Comparison of ENCODE assay signal across 8 cellular contexts in genomic region chr6:106630366-106630765, GRCh38. TPM values are rescaled to one million over a fixed set of nuclear protein-coding genes. Genes with fewer than 3 reads are reported as not detected.
DNase-seq lines count a peak whose midpoint lies in the region; ATAC-seq, FAIRE-seq and TF ChIP-seq lines count a peak whose summit lies in the region.

No MANE protein-coding gene starts in this region.

- DNase-seq in BE2C = no peak
- DNase-seq in HFFc6 = no peak
- peak; percentile 23 to 32 (median 24) for DNase-seq in K562 (ENCODE audit: extremely low read depth in 1 of 4, low spot score in 3 of 4)
- no peak for DNase-seq in RWPE1 (ENCODE audit: low spot score)
- DNase-seq in H54 (ENCODE audit: insufficient read length, low spot score) = no peak

- POLR2A ChIA-PET in K562 (lab: Yijun Ruan, JAX) = interaction anchor here (0.9 to 1.1 kb wide), 2 partner anchors 13 to 83 kb away, joined by 3 read pairs; no protein-coding TSS in a partner anchor
- POLR2A ChIA-PET in RWPE1 (lab: Yijun Ruan, JAX; ENCODE audit: low non-redundant PET) = interaction anchor here (0.6 kb wide), 1 partner anchor 318 kb away, joined by 3 read pairs; no protein-coding TSS in a partner anchor

- peak overlapping the region in 1 of 2 experiments; percentile 86; a peak in 2 of 4 replicates for H3K9ac ChIP-seq in K562 (ENCODE audit: insufficient read depth in 1 of 2, low read depth in 2 of 2, low read length in 2 of 2)
- peak overlapping the region; percentile 91 for H3K9ac ChIP-seq in muscle layer of colon (ENCODE audit: low read length)

- H3K4me3 ChIP-seq in BE2C (ENCODE audit: low read depth, low read length) (peak overlapping the region; percentile 93), K562 (peak overlapping the region; percentile 79), muscle layer of colon (ENCODE audit: low read depth in 1 of 2, low read length in 2 of 2) (peak overlapping the region; percentile 98 to 99)

- peak overlapping the region; percentile 96 for H3K4me2 ChIP-seq in K562 (ENCODE audit: insufficient read depth, low read length)

- H3K27me3 Mint-ChIP-seq in HFFc6 (ENCODE audit: insufficient read depth) = no peaks in the 10 kb centered on the region

- no peaks in the 10 kb centered on the region for H3K9me3 Mint-ChIP-seq in HFFc6

- peak overlapping the region; percentile 95 for H3K4me3 Mint-ChIP-seq in HFFc6

- CTCF ChIA-PET in K562 (lab: Yijun Ruan, JAX; ENCODE audit: low intra/inter-chr PET ratio) = no interaction called here
- CTCF ChIA-PET in RWPE1 (lab: Yijun Ruan, JAX) = interaction anchor here (0.6 kb wide), 1 partner anchor 296 kb away, joined by 6 read pairs; no protein-coding TSS in a partner anchor

- BruUV-seq in K562 (replicated peaks; lab: Mats Ljungman, UMichigan) = TSS peak; percentile 56

- H3K9me3 ChIP-seq in BE2C (no peaks in the 10 kb centered on the region), K562 (replicated peaks; ENCODE audit: control insufficient read depth, insufficient read depth, low read depth, low read length) (no peaks in the 10 kb centered on the region), muscle layer of colon (ENCODE audit: low read length) (no peaks in the 10 kb centered on the region)

- no peak for TF ChIP-seq RAD21 in K562 (CRISPR knock-in tag; conservative IDR thresholded peaks at IDR 0.05 in 1 of 2, IDR thresholded peaks at IDR 0.05 in 1 of 2)

- peaks cover 73% of the 10 kb centered on the region for H3K79me2 ChIP-seq in K562 (ENCODE audit: control insufficient read depth, insufficient read depth, low read length)

- H3K4me1 Mint-ChIP-seq in HFFc6 (ENCODE audit: low read depth) = peaks cover 38% of the 10 kb centered on the region

- no peak for TF ChIP-seq POLR2A in K562 (conservative IDR thresholded peaks at IDR 0.05)
- TF ChIP-seq POLR2A in H54 (IDR thresholded peaks at IDR 0.05; ENCODE audit: low read depth, low read length) = no peak

- H3K9me1 ChIP-seq in K562 (ENCODE audit: control insufficient read depth, insufficient read depth, low read length) = no peaks in the 10 kb centered on the region

- H3K27me3 ChIP-seq in BE2C = no peaks in the 10 kb centered on the region
- H3K27me3 ChIP-seq in K562 (ENCODE audit: control insufficient read depth in 2 of 2, insufficient read depth in 2 of 2, low read length in 2 of 2) = no peaks in the 10 kb centered on the region
- H3K27me3 ChIP-seq in muscle layer of colon (ENCODE audit: control insufficient read depth in 1 of 2, insufficient read depth in 2 of 2, low read length in 2 of 2) = no peaks in the 10 kb centered on the region

- no peaks in the 10 kb centered on the region; the same call in 1 of the 2 replicates for H3K4me1 ChIP-seq in BE2C
- peaks cover 3 to 6% of the 10 kb centered on the region in 2 experiments; a peak in 1 of 5 replicates for H3K4me1 ChIP-seq in K562 (replicated peaks in 1 of 2; ENCODE audit: control insufficient read depth in 2 of 2, insufficient read depth in 2 of 2, low read length in 2 of 2)
- H3K4me1 ChIP-seq in muscle layer of colon (ENCODE audit: insufficient read depth, low read length) = peaks cover 16% of the 10 kb centered on the region

- peak overlapping the region; percentile 81 for H3K27ac ChIP-seq in K562 (ENCODE audit: extremely low read depth, low read depth, low read length)
- no peak overlapping the region for H3K27ac ChIP-seq in muscle layer of colon (ENCODE audit: low read depth, low read length)
- no peak overlapping the region for H3K27ac ChIP-seq in RWPE1

- intact Hi-C loops in K562 (cut with micrococcal nuclease) = no loop called here

- H2AFZ ChIP-seq in K562 (ENCODE audit: low read depth, low read length) = peak overlapping the region; percentile 85

- in situ Hi-C loops in K562 (cut with MboI) = no loop called here

- H3K36me3 Mint-ChIP-seq in HFFc6 (ENCODE audit: low read depth) = 0 out of 2 replicates have a peak, but pooled peaks cover 3% of the 10 kb centered on the region

- peak; percentile 31 for ATAC-seq in K562
- ATAC-seq in HG02885 (IDR thresholded peaks at IDR 0.05; ENCODE audit: poor library complexity, unreplicated experiment) = no peak
- ATAC-seq in HG02642 (IDR thresholded peaks at IDR 0.05; ENCODE audit: poor library complexity, unreplicated experiment) = no peak

- no peak for TF ChIP-seq EP300 in K562 (IDR thresholded peaks at IDR 0.05; ENCODE audit: low read length)

- H3K27ac Mint-ChIP-seq in HFFc6 = peak overlapping the region; percentile 91

- H3K36me3 ChIP-seq in BE2C (peaks cover 5% of the 10 kb centered on the region; the same call in 1 of the 2 replicates), K562 (ENCODE audit: control insufficient read depth, insufficient read depth, low read length) (no peaks in the 10 kb centered on the region; the same call in 1 of the 3 replicates), muscle layer of colon (ENCODE audit: insufficient read depth, low read length) (no peaks in the 10 kb centered on the region)

- 26% methylated on average over 5 of the region's 5 CpGs for WGBS in K562 (ENCODE audit: insufficient coverage, low coverage, missing lambda C conversion rate)

- TF ChIP-seq CTCF in BE2C (IDR thresholded peaks at IDR 0.05; ENCODE audit: low read depth, low read length) (no peak), HFFc6 (IDR thresholded peaks at IDR 0.05) (no peak), K562 (IDR thresholded peaks at IDR 0.05 in 2 of 3, conservative IDR thresholded peaks at IDR 0.05 in 1 of 3; ENCODE audit: insufficient read depth in 2 of 3, low read depth in 1 of 3, low read length in 3 of 3) (no peak), RWPE1 (conservative IDR thresholded peaks at IDR 0.05; ENCODE audit: low read depth) (no peak)

- no peaks in the 10 kb centered on the region; the same call in 1 of the 2 replicates for H4K20me1 ChIP-seq in K562 (replicated peaks; ENCODE audit: control insufficient read depth, insufficient read depth, low read length)

- no peak for FAIRE-seq in K562 (lab: Jason Lieb, UNC)
- no peak for FAIRE-seq in H54 (lab: Jason Lieb, UNC)

TF ChIP-seq in K562, 482 proteins besides CTCF, POLR2A, EP300 and RAD21 (continues in another document):
- TF ChIP-seq PKNOX1 (IDR thresholded peaks at IDR 0.05) = peak; percentile 74
- TF ChIP-seq HSF4 (CRISPR knock-in tag; IDR thresholded peaks at IDR 0.05; ENCODE audit: borderline replicate concordance) = no peak

RNA-seq across cellular contexts. Expression of gene QRSL1, which starts 1.0 kb away (rescaled TPM):
- 11.9 TPM for polyA plus RNA-seq in BE2C (2012; ENCODE audit: insufficient read depth, insufficient read length, low read depth)
- total RNA-seq in HFFc6 (2021; fragmentation: NEBNext Ultra II Directional; extraction: Animal tissue kit (Norgen Biotek cat#: 25700)) = 10 to 100 TPM in 3 of 6 experiments, 1 to 10 TPM in 3; 8.8 to 12.4 (median 10.1) TPM
- 19.4 and 35.5 TPM in 2 replicates for total RNA-seq in K562 (2011; cell fraction: chromatin; rRNA removed; ENCODE audit: low replicate concordance)
- 10.7 and 11.4 TPM in 2 replicates for total RNA-seq in K562 (2011; cell fraction: nucleolus; rRNA removed)
- total RNA-seq in K562 (2011; cell fraction: nucleoplasm; rRNA removed) = 16.7 and 28.9 TPM in 2 replicates
- total RNA-seq in K562 (2014; rRNA removed) = 16.0 and 16.3 TPM in 2 replicates
- 29.5 and 29.8 TPM in 2 replicates for total RNA-seq in K562 (2014; rRNA removed; fragmentation: Illumina TruSeq; extraction: Trizol)
- total RNA-seq in K562 (2015; rRNA removed; fragmentation: Illumina TruSeq; extraction: Trizol) = 27.0 and 28.8 TPM in 2 replicates
- 16.3 and 19.6 TPM in 2 replicates for total RNA-seq in K562 (2021)
- polyA plus RNA-seq in K562 (2011; rRNA removed) = 18.9 and 23.0 TPM in 2 replicates
- polyA plus RNA-seq in K562 (2011; cell fraction: cytosol; rRNA removed) = 7.3 and 11.0 TPM in 2 replicates
- 7.3 and 7.6 TPM in 2 replicates for polyA plus RNA-seq in K562 (2011; cell fraction: nucleus; rRNA removed)
- polyA plus RNA-seq in K562 (2012) = 12.9 and 13.9 TPM in 2 replicates
- 19.6 and 24.2 TPM in 2 replicates for polyA plus RNA-seq in K562 (2014; fragmentation: Illumina TruSeq; extraction: Trizol)
- polyA plus RNA-seq in K562 (2014; fragmentation: Nextera tagmentation; extraction: Ambion mirVana) = 10 to 100 TPM; 15.3 to 31.5 TPM
- polyA plus RNA-seq in K562 (2014; rRNA removed) = 14.6 and 17.2 TPM in 2 replicates
- 27.7 and 28.3 TPM in 2 replicates for polyA minus RNA-seq in K562 (2011; rRNA and poly(A)+ RNA removed)
- 10.0 and 10.4 TPM in 2 replicates for polyA minus RNA-seq in K562 (2011; cell fraction: cytosol; rRNA and poly(A)+ RNA removed)
- 8.6 and 14.1 TPM in 2 replicates for polyA minus RNA-seq in K562 (2011; cell fraction: nucleus; rRNA and poly(A)+ RNA removed)

RNA-seq across cellular contexts. Expression of gene RTN4IP1, which starts 1.1 kb away (rescaled TPM):
- polyA plus RNA-seq in BE2C (2012; ENCODE audit: insufficient read depth, insufficient read length, low read depth) = 15.5 TPM
- 1 to 10 TPM; 5.7 to 8.9 (median 8.0) TPM for total RNA-seq in HFFc6 (2021; fragmentation: NEBNext Ultra II Directional; extraction: Animal tissue kit (Norgen Biotek cat#: 25700))
- total RNA-seq in K562 (2011; cell fraction: chromatin; rRNA removed; ENCODE audit: low replicate concordance) = 15.6 and 21.8 TPM in 2 replicates
- total RNA-seq in K562 (2011; cell fraction: nucleolus; rRNA removed) = 10.7 and 11.3 TPM in 2 replicates
- total RNA-seq in K562 (2011; cell fraction: nucleoplasm; rRNA removed) = 16.2 and 16.4 TPM in 2 replicates
- 17.9 and 21.1 TPM in 2 replicates for total RNA-seq in K562 (2014; rRNA removed)
- total RNA-seq in K562 (2014; rRNA removed; fragmentation: Illumina TruSeq; extraction: Trizol) = 29.3 and 30.8 TPM in 2 replicates
- total RNA-seq in K562 (2015; rRNA removed; fragmentation: Illumina TruSeq; extraction: Trizol) = 21.2 and 22.0 TPM in 2 replicates
- 23.1 and 24.4 TPM in 2 replicates for total RNA-seq in K562 (2021)
- 19.2 and 22.2 TPM in 2 replicates for polyA plus RNA-seq in K562 (2011; rRNA removed)
- 8.1 and 14.7 TPM in 2 replicates for polyA plus RNA-seq in K562 (2011; cell fraction: cytosol; rRNA removed)
- 4.9 and 7.5 TPM in 2 replicates for polyA plus RNA-seq in K562 (2011; cell fraction: nucleus; rRNA removed)
- polyA plus RNA-seq in K562 (2012) = 18.1 and 27.8 TPM in 2 replicates
- polyA plus RNA-seq in K562 (2014; fragmentation: Illumina TruSeq; extraction: Trizol) = 21.4 and 24.8 TPM in 2 replicates
- polyA plus RNA-seq in K562 (2014; fragmentation: Nextera tagmentation; extraction: Ambion mirVana) = 10 to 100 TPM; 35.1 to 46.0 TPM
- 16.7 and 21.1 TPM in 2 replicates for polyA plus RNA-seq in K562 (2014; rRNA removed)
- 32.6 and 35.4 TPM in 2 replicates for polyA minus RNA-seq in K562 (2011; rRNA and poly(A)+ RNA removed)
- 7.2 and 9.3 TPM in 2 replicates for polyA minus RNA-seq in K562 (2011; cell fraction: cytosol; rRNA and poly(A)+ RNA removed)
- 5.7 and 12.4 TPM in 2 replicates for polyA minus RNA-seq in K562 (2011; cell fraction: nucleus; rRNA and poly(A)+ RNA removed)

Comparison
In these comparisons a context has a peak if more than half of its experiments do, and no peak if none do; other contexts are left out.
1. DNase-seq: peak in K562 (4 of 4); none in BE2C (single experiment), HFFc6 (single experiment), RWPE1 (single experiment) and H54 (single experiment).
2. Peak in every context shown above with its lines, with median percentiles within 50 percentile points of each other: H3K4me3 ChIP-seq.